In the genomic region with DNA sequence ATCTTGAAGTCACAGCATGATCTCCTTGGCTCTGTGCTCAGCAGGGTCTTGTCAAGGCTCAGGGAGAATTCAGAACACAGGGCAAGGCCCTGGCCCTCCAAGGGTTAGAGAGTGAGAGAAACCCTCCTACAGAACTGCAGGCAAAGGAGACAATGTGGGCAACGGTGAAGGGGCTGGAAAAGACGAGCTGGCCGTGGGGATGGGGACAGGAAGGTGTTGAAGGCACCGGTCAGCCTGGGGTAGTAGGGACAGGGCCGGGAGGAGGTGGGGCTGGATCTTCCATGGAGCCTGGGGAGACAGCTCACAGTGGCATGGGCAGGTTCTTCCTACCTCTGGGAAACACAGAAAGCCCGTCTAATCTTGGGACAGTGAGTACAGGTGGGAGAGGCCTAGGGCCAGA, we compare ENCODE assay signal across 13 cellular contexts.
A peak's percentile ranks its signal among the peaks of the same experiment; 100 is the strongest.
DNase-seq lines count a peak whose midpoint lies in the region; ATAC-seq and TF ChIP-seq lines count a peak whose summit lies in the region.
"Had no signal": no experiment of that assay in that cellular context is flagged by ENCODE, and none has a peak within 500 bp of the region (broad histone marks: within the 10 kb centered on the region; RNA-seq: fewer than 3 reads in every experiment).

No MANE protein-coding gene starts in this region.

- H3K27ac ChIP-seq in RWPE1 (peak overlapping the region; percentile 17; the same call in 1 of the 2 replicates), lung (ENCODE audit: low read depth in 1 of 2, low read length in 1 of 2) (peak overlapping the region; percentile 25 to 75), stomach smooth muscle (ENCODE audit: low read length) (peak overlapping the region; percentile 99)
- H3K27ac ChIP-seq: BLaER1 had no signal

- TF ChIP-seq CTCF in RWPE1 (conservative IDR thresholded peaks at IDR 0.05; ENCODE audit: low read depth) (no peak), chondrocyte (IDR thresholded peaks at IDR 0.05) (no peak), lung (IDR thresholded peaks at IDR 0.05; ENCODE audit: control extremely low read depth, extremely low read depth) (no peak)

- CTCF ChIA-PET in RWPE1 (lab: Yijun Ruan, JAX) = no interaction called here

- H3K9me3 Mint-ChIP-seq in chondrocyte (ENCODE audit: low read depth) = no peaks in the 10 kb centered on the region
- H3K9me3 Mint-ChIP-seq: T-helper 1 cell treated with Interleukin-12 subunit alpha and Interleukin-12 subunit beta and Interleukin-4 antibody, amounts not matched to agents 30 μg/mL and 1 μg/mL, for 36 hours had no signal

- H3K4me3 ChIP-seq in lung = no peak overlapping the region
- H3K4me3 ChIP-seq in stomach smooth muscle (ENCODE audit: low read length in 2 of 2) = peak overlapping the region in 1 of 2 donors; percentile 40
- H3K4me3 ChIP-seq: BLaER1 had no signal

- H3K27me3 ChIP-seq in lung (ENCODE audit: control insufficient read depth, insufficient read depth) (no peaks in the 10 kb centered on the region), stomach smooth muscle (ENCODE audit: control insufficient read depth in 1 of 2, insufficient read depth in 2 of 2, low read length in 2 of 2) (no peaks in the 10 kb centered on the region)
- H3K27me3 ChIP-seq: BLaER1 had no signal

- H3K4me3 Mint-ChIP-seq in chondrocyte (ENCODE audit: unreplicated experiment) = peak overlapping the region; percentile 29
- H3K4me3 Mint-ChIP-seq: T-helper 1 cell treated with Interleukin-12 subunit alpha and Interleukin-12 subunit beta and Interleukin-4 antibody, amounts not matched to agents 30 μg/mL and 1 μg/mL, for 36 hours had no signal

- peak overlapping the region; percentile 68 to 84 for H3K9ac ChIP-seq in stomach smooth muscle (ENCODE audit: low read length in 2 of 2)
- H3K9ac ChIP-seq: BLaER1 had no signal

- WGBS in lung, 2 donors = 84 to 86% methylated on average over 6 of the region's 6 CpGs

- peak overlapping the region; percentile 97 for H3K27ac Mint-ChIP-seq in chondrocyte (ENCODE audit: unreplicated experiment)
- H3K27ac Mint-ChIP-seq: T-helper 1 cell treated with Interleukin-12 subunit alpha and Interleukin-12 subunit beta and Interleukin-4 antibody, amounts not matched to agents 30 μg/mL and 1 μg/mL, for 36 hours had no signal

- peaks cover 8 to 9% of the 10 kb centered on the region in 2 donors for H3K4me1 ChIP-seq in lung (ENCODE audit: control insufficient read depth in 2 of 2, insufficient read depth in 2 of 2, low read length in 2 of 2)
- peaks cover 92% of the 10 kb centered on the region for H3K4me1 ChIP-seq in stomach smooth muscle (ENCODE audit: control insufficient read depth, insufficient read depth, low read length)

- no peak for ATAC-seq in lung (ENCODE audit: insufficient read depth, low FRiP score)

- H3K9me3 ChIP-seq in lung (ENCODE audit: control insufficient read depth in 2 of 2, insufficient read depth in 1 of 2, low read length in 1 of 2) (no peaks in the 10 kb centered on the region), stomach smooth muscle (ENCODE audit: control insufficient read depth in 2 of 2, low read length in 2 of 2) (no peaks in the 10 kb centered on the region)
- H3K9me3 ChIP-seq: BLaER1 had no signal

- H3K4me1 Mint-ChIP-seq in chondrocyte (ENCODE audit: low read depth) = peaks cover 48% of the 10 kb centered on the region

- H3K36me3 ChIP-seq in lung (ENCODE audit: control insufficient read depth in 2 of 2, insufficient read depth in 2 of 2, low read length in 2 of 2) (peaks cover 0 to 40% of the 10 kb centered on the region in 2 donors), stomach smooth muscle (ENCODE audit: control insufficient read depth in 2 of 2, insufficient read depth in 2 of 2, low read length in 2 of 2) (peaks cover 0 to 18% of the 10 kb centered on the region in 2 donors)

- peaks cover 22% of the 10 kb centered on the region for H3K36me3 Mint-ChIP-seq in chondrocyte (ENCODE audit: low read depth)

- POLR2A ChIA-PET in RWPE1 (lab: Yijun Ruan, JAX; ENCODE audit: low non-redundant PET) = no interaction called here

- no peaks in the 10 kb centered on the region for H3K27me3 Mint-ChIP-seq in chondrocyte (ENCODE audit: low read depth)

- DNase-seq in RWPE1 (ENCODE audit: low spot score) = no peak
- peak; percentile 75 for DNase-seq in chondrocyte (ENCODE audit: low spot score)
- DNase-seq in lung (ENCODE audit: low spot score) = no peak
- no peak for DNase-seq in NCI-H187 treated with DMSO at 0.1 percent for 48 hours (lab: John Stamatoyannopoulos, UW)
- no peak for DNase-seq in A172 (ENCODE audit: low spot score)
- DNase-seq in activated CD8-positive, alpha-beta memory T cell treated with anti-CD3 and anti-CD28 coated beads, Interleukin-2, amount 50 U/mL, for 48 hours = no peak
- no peak for DNase-seq in central memory CD4-positive, alpha-beta T cell
- DNase-seq: effector CD4-positive, alpha-beta T cell; EL; NCI-H2227 treated with DMSO at 0.1 percent for 48 hours had no signal

Comparison
In these comparisons a context has a peak if more than half of its experiments do, and no peak if none do; other contexts are left out.
1. H3K27ac ChIP-seq: peak in every context shown above with its lines; median percentile 99 in stomach smooth muscle; 50 in lung; 17 in RWPE1.